1 cellular context compared by ENCODE assay signal in the genomic region with DNA sequence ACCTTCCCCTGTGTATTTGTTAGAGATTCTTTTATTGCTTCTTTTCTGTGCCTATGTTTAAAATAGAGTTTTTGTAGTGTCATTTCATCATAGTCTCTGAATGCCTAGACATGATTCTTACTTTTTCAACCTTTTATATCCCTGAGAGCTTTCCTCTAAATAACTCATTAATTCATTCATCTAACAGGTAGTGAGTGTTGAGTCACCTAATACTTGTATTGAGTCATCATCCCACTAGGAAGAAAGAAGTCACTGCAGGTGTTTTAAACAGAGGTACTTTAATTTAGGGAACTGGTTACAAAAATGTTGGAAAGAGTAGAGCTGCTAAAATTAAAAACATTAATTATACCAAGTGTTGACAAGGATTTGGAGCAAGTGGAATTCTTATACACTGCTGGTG.
TF ChIP-seq lines count a peak whose summit lies in the region.

No MANE protein-coding gene starts in this region.

TF ChIP-seq in HCT116, 20 proteins besides CTCF, POLR2A, EP300 and RAD21:
- TF ChIP-seq ZFX (IDR thresholded peaks at IDR 0.05) (no peak), TCF7L2 (IDR thresholded peaks at IDR 0.05; ENCODE audit: borderline replicate concordance, extremely low read depth, insufficient read depth, insufficient read length) (no peak), YY1 (IDR thresholded peaks at IDR 0.05; ENCODE audit: extremely low read depth, insufficient replicate concordance, low read depth, low read length) (no peak), EZH2 (IDR thresholded peaks at IDR 0.05) (no peak), SP1 (IDR thresholded peaks at IDR 0.05; ENCODE audit: low read depth) (0 out of 2 replicates have a peak, but pooled peaks have one; percentile 17), ELF1 (IDR thresholded peaks at IDR 0.05; ENCODE audit: borderline replicate concordance, low read depth) (no peak), ATF3 (IDR thresholded peaks at IDR 0.05) (no peak), JUND (IDR thresholded peaks at IDR 0.05) (peak; percentile 38), CBX3 (IDR thresholded peaks at IDR 0.05; ENCODE audit: low read depth) (no peak), FOSL1 (IDR thresholded peaks at IDR 0.05; ENCODE audit: low read depth) (peak; percentile 60), REST (IDR thresholded peaks at IDR 0.05; ENCODE audit: low read depth) (no peak), SRF (IDR thresholded peaks at IDR 0.05; ENCODE audit: low read depth) (no peak), SIN3A (IDR thresholded peaks at IDR 0.05; ENCODE audit: low read depth) (no peak), CEBPB (IDR thresholded peaks at IDR 0.05; ENCODE audit: low read depth) (peak; percentile 42; the same call in 1 of the 2 replicates), ZNF274 (IDR thresholded peaks at IDR 0.05; ENCODE audit: low read depth, low read length) (no peak)
- TF ChIP-seq, protein P1, sequence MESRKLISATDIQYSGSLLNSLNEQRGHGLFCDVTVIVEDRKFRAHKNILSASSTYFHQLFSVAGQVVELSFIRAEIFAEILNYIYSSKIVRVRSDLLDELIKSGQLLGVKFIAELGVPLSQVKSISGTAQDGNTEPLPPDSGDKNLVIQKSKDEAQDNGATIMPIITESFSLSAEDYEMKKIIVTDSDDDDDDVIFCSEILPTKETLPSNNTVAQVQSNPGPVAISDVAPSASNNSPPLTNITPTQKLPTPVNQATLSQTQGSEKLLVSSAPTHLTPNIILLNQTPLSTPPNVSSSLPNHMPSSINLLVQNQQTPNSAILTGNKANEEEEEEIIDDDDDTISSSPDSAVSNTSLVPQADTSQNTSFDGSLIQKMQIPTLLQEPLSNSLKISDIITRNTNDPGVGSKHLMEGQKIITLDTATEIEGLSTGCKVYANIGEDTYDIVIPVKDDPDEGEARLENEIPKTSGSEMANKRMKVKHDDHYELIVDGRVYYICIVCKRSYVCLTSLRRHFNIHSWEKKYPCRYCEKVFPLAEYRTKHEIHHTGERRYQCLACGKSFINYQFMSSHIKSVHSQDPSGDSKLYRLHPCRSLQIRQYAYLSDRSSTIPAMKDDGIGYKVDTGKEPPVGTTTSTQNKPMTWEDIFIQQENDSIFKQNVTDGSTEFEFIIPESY (IDR thresholded peaks at IDR 0.05; ENCODE audit: extremely low read depth, insufficient replicate concordance, low read length) = no peak
- TF ChIP-seq, protein P2, sequence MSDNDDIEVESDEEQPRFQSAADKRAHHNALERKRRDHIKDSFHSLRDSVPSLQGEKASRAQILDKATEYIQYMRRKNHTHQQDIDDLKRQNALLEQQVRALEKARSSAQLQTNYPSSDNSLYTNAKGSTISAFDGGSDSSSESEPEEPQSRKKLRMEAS (IDR thresholded peaks at IDR 0.05) = no peak
